Comparison of ENCODE assay signal across 8 cellular contexts in genomic region chr10:110076559-110077318, GRCh38.
DNase-seq lines count a peak whose midpoint lies in the region; ATAC-seq and TF ChIP-seq lines count a peak whose summit lies in the region.

No MANE protein-coding gene starts in this region.

- H3K27ac Mint-ChIP-seq in activated CD4-positive, alpha-beta memory T cell treated with anti-CD3 and anti-CD28 coated beads, Interleukin-2, amount 10 ng/mL, durations not matched to agents 7 days and 5 days = peak overlapping the region; percentile 99

- ATAC-seq in GM21619 (IDR thresholded peaks at IDR 0.05; ENCODE audit: unreplicated experiment) = peak; percentile 63
- ATAC-seq in sciatic nerve = peak; percentile 93

- H3K36me3 Mint-ChIP-seq in activated CD4-positive, alpha-beta memory T cell treated with anti-CD3 and anti-CD28 coated beads, Interleukin-2, amount 10 ng/mL, durations not matched to agents 7 days and 5 days (ENCODE audit: low read depth) = peaks cover 43% of the 10 kb centered on the region

- DNase-seq in GM06990 (ENCODE audit: extremely low read depth, insufficient read length) (peak; percentile 55), HuH-7 (ENCODE audit: low spot score) (peak; percentile 25), globus pallidus (ENCODE audit: low spot score) (peak; percentile 75), sciatic nerve (ENCODE audit: low spot score) (no peak), DMS 273 treated with DMSO at 0.1 percent for 48 hours (lab: John Stamatoyannopoulos, UW) (no peak), NCI-H2081 treated with DMSO at 0.1 percent for 48 hours (lab: John Stamatoyannopoulos, UW) (no peak)
- DNase-seq in activated CD4-positive, alpha-beta memory T cell treated with anti-CD3 and anti-CD28 coated beads, Interleukin-2, amount 10 ng/mL, durations not matched to agents 7 days and 5 days = peak; percentile 54

- H3K9me3 Mint-ChIP-seq in activated CD4-positive, alpha-beta memory T cell treated with anti-CD3 and anti-CD28 coated beads, Interleukin-2, amount 10 ng/mL, durations not matched to agents 7 days and 5 days = no peaks in the 10 kb centered on the region

- intact Hi-C loops in sciatic nerve (cut with DNase I) = no loop called here

- no peaks in the 10 kb centered on the region for H3K36me3 ChIP-seq in GM06990 (ENCODE audit: control insufficient read depth, insufficient read depth, low read length)

- TF ChIP-seq CTCF in GM06990 (IDR thresholded peaks at IDR 0.05; ENCODE audit: insufficient read depth, low read length, poor library complexity, severe bottlenecking) = no peak

- no peaks in the 10 kb centered on the region for H3K27me3 Mint-ChIP-seq in activated CD4-positive, alpha-beta memory T cell treated with anti-CD3 and anti-CD28 coated beads, Interleukin-2, amount 10 ng/mL, durations not matched to agents 7 days and 5 days

- POLR2A ChIA-PET in activated CD4-positive, alpha-beta memory T cell treated with anti-CD3 and anti-CD28 coated beads, Interleukin-2, amount 10 ng/mL, durations not matched to agents 7 days and 5 days (lab: Charles Lee) = interaction anchor here (0.7 to 21.9 kb wide), 27 partner anchors 8 to 202 kb away, joined by 3 to 446 read pairs (median 4); partner anchors contain the start of genes ADD3 and MXI1

- CTCF ChIA-PET in activated CD4-positive, alpha-beta memory T cell treated with anti-CD3 and anti-CD28 coated beads, Interleukin-2, amount 10 ng/mL, durations not matched to agents 7 days and 5 days (lab: Charles Lee) = interaction anchor here (1.0 to 2.6 kb wide), 7 partner anchors 9 to 193 kb away, joined by 3 to 13 read pairs (median 7); no protein-coding TSS in a partner anchor

- peak overlapping the region; percentile 89 for H3K4me3 Mint-ChIP-seq in activated CD4-positive, alpha-beta memory T cell treated with anti-CD3 and anti-CD28 coated beads, Interleukin-2, amount 10 ng/mL, durations not matched to agents 7 days and 5 days

- peaks cover 81% of the 10 kb centered on the region for H3K4me1 Mint-ChIP-seq in activated CD4-positive, alpha-beta memory T cell treated with anti-CD3 and anti-CD28 coated beads, Interleukin-2, amount 10 ng/mL, durations not matched to agents 7 days and 5 days

- no peaks in the 10 kb centered on the region for H3K27me3 ChIP-seq in GM06990 (replicated peaks; ENCODE audit: control insufficient read depth, insufficient read depth, low read length)

- H3K4me3 ChIP-seq in GM06990 (replicated peaks; ENCODE audit: low read depth, low read length) = peak overlapping the region; percentile 23

Comparison
In these comparisons a context has a peak if more than half of its experiments do, and no peak if none do; other contexts are left out.
1. DNase-seq: peak in GM06990 (single experiment), HuH-7 (single experiment), activated CD4-positive, alpha-beta memory T cell treated with anti-CD3 and anti-CD28 coated beads, Interleukin-2, amount 10 ng/mL, durations not matched to agents 7 days and 5 days (single experiment) and globus pallidus (single experiment); none in sciatic nerve (single experiment), DMS 273 treated with DMSO at 0.1 percent for 48 hours (single experiment) and NCI-H2081 treated with DMSO at 0.1 percent for 48 hours (single experiment).